17 cellular contexts compared by ENCODE assay signal in the genomic region with DNA sequence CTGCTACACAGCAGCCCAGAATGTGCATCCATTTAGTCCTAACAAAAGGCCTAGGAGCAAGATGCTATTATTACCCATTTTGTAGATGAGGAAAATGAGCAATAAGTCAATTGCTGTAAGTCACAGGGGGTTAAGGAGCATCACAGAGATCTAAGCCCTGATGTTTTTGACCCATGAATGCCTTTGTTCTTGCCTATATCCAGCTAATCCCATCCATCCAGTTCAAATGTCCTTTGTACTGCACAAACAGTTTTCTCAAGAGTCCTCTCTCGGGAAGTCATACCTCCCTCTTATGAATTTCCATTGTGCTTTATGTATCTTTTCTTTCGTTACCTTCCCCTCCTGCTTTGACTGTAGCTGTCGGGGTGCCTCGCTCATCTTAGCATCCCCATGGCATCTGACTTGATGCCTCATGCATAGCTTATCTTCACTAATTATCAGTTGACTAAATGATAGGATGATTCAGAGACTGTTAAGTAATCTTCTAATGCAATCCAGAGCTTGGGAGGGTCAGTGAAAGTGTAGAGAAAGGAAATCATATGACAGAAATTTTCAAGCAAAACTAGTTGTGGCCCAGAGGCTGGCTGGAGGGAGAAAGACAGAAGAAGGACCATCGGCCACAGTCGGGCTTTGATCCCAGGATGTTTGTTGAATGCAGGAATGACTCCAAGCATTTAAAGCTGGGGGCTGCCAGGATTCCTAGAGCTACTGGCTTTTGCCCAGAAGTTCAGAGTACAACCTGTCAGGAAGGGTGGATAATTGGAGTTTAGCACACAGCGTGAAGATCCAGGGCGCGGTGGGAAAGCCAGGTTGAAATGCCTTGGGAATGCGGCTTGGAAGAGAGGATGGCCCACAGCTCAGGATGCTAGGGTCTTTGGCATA. TPM values are rescaled to one million over a fixed set of nuclear protein-coding genes. Genes with fewer than 3 reads are reported as not detected.
DNase-seq lines count a peak whose midpoint lies in the region; ATAC-seq lines count a peak whose summit lies in the region.
"Had no signal": no experiment of that assay in that cellular context is flagged by ENCODE, and none has a peak within 500 bp of the region (broad histone marks: within the 10 kb centered on the region; RNA-seq: fewer than 3 reads in every experiment).

No MANE protein-coding gene starts in this region.

- peak overlapping the region; percentile 68 to 83 for H3K18ac ChIP-seq in mesenchymal stem cell (ENCODE audit: low read depth in 1 of 2, low read length in 2 of 2)

- H2BK120ac ChIP-seq in mesenchymal stem cell (ENCODE audit: low read depth, low read length) = peak overlapping the region; percentile 80

- no peak overlapping the region for H3K4me2 ChIP-seq in mesenchymal stem cell (ENCODE audit: low read length, poor library complexity, severe bottlenecking)

- H2BK5ac ChIP-seq in mesenchymal stem cell (ENCODE audit: low read depth, low read length, poor library complexity, severe bottlenecking) = no peak overlapping the region

- H2BK15ac ChIP-seq in mesenchymal stem cell (ENCODE audit: low read depth, poor library complexity, severe bottlenecking) = no peak overlapping the region

- H3K4me1 ChIP-seq in mesenchymal stem cell (ENCODE audit: control insufficient read depth, insufficient read depth, low read depth, low read length) = peaks cover 6% of the 10 kb centered on the region

- H2AFZ ChIP-seq in mesenchymal stem cell (ENCODE audit: low read depth, low read length) = no peak overlapping the region

- H4K91ac ChIP-seq in mesenchymal stem cell (ENCODE audit: low read length) = peak overlapping the region; percentile 92

- ATAC-seq in stimulated activated naive CD8-positive, alpha-beta T cell treated with anti-CD3 and anti-CD28 coated beads, Interleukin-15, Interleukin-2, amounts not matched to agents 100 U/mL and 50 U/mL, for 24 hours = no peak
- no peak for ATAC-seq in GM19397 (IDR thresholded peaks at IDR 0.05; ENCODE audit: unreplicated experiment)
- ATAC-seq: activated CD4-positive, alpha-beta T cell treated with anti-CD3 and anti-CD28 coated beads for 36 hours; HCT116; stimulated activated naive CD8-positive, alpha-beta T cell treated with anti-CD3 and anti-CD28 coated beads, Interleukin-15, amount 100 ng/mL, for 72 hours had no signal

- H2AK5ac ChIP-seq in mesenchymal stem cell (ENCODE audit: low read length, severe bottlenecking) = no peak overlapping the region

- H3K27me3 ChIP-seq in mesenchymal stem cell (ENCODE audit: control insufficient read depth in 1 of 2, insufficient read depth in 1 of 2, low read length in 2 of 2) = no peaks in the 10 kb centered on the region
- H3K27me3 ChIP-seq: MG63 had no signal

- H3K23ac ChIP-seq in mesenchymal stem cell (ENCODE audit: low read length in 2 of 2) = no peak overlapping the region

- in situ Hi-C loops in KBM-7 (cut with MboI; ENCODE audit: low pct_unique_long_range_greater_than_20kb, low sequenced_read_pairs) = no loop called here

- peak overlapping the region; percentile 60 for H3K9ac ChIP-seq in mesenchymal stem cell (ENCODE audit: low read length)

- H3K4me3 ChIP-seq in mesenchymal stem cell (ENCODE audit: insufficient read depth in 1 of 2, low read depth in 1 of 2, low read length in 2 of 2) = peak overlapping the region in 1 of 2 experiments; percentile 31
- H3K4me3 ChIP-seq: MG63 had no signal

- peak; percentile 67 for DNase-seq in AG08395 (ENCODE audit: low spot score)
- peak; percentile 40 for DNase-seq in M059J (ENCODE audit: low read depth)
- peak; percentile 36 for DNase-seq in cerebellar cortex (ENCODE audit: low spot score)
- peak; percentile 82 for DNase-seq in mesenchymal stem cell
- DNase-seq in Ammon's horn (ENCODE audit: low spot score) = no peak
- DNase-seq in KBM-7 = no peak
- no peak for DNase-seq in stimulated activated naive CD8-positive, alpha-beta T cell treated with anti-CD3 and anti-CD28 coated beads, Interleukin-15, Interleukin-2, amounts not matched to agents 100 U/mL and 50 U/mL, for 24 hours
- DNase-seq: activated CD4-positive, alpha-beta T cell treated with anti-CD3 and anti-CD28 coated beads for 36 hours; C1 segment of cervical spinal cord; effector CD8-positive, alpha-beta T cell; MG63; NCI-H510A; SHP77; stimulated activated CD4-positive, alpha-beta T cell treated with anti-CD3 and anti-CD28 coated beads, Interleukin-2, amount 100 ng/mL, for 24 hours; stimulated activated naive CD8-positive, alpha-beta T cell treated with anti-CD3 and anti-CD28 coated beads, Interleukin-15, amount 100 ng/mL, for 72 hours had no signal

- peaks cover 11% of the 10 kb centered on the region for H3K79me1 ChIP-seq in mesenchymal stem cell (replicated peaks; ENCODE audit: low read length, poor library complexity, severe bottlenecking)

- no peak overlapping the region for H3K14ac ChIP-seq in mesenchymal stem cell (ENCODE audit: low read length in 2 of 2)

- 77% methylated on average over 9 of the region's 10 CpGs for WGBS in mesenchymal stem cell

- peak overlapping the region; percentile 67 to 70 for H3K4ac ChIP-seq in mesenchymal stem cell (ENCODE audit: low read depth in 1 of 2, low read length in 2 of 2)

- no peaks in the 10 kb centered on the region for H3K9me3 ChIP-seq in mesenchymal stem cell (ENCODE audit: control insufficient read depth, low read length)
- H3K9me3 ChIP-seq: MG63 had no signal

- peaks cover 10 to 12% of the 10 kb centered on the region in 2 experiments for H3K36me3 ChIP-seq in mesenchymal stem cell (ENCODE audit: control insufficient read depth in 1 of 2, insufficient read depth in 2 of 2, low read depth in 1 of 2, low read length in 2 of 2)

- peak overlapping the region; percentile 81 for H4K8ac ChIP-seq in mesenchymal stem cell (ENCODE audit: low read length)

- H3K27ac ChIP-seq in mesenchymal stem cell (ENCODE audit: low read length, poor library complexity, severe bottlenecking) = no peak overlapping the region

- peak overlapping the region; percentile 38 to 88 for H2BK12ac ChIP-seq in mesenchymal stem cell (ENCODE audit: low read length in 2 of 2)

RNA-seq across cellular contexts. Expression of gene BLVRA, which starts 23.5 kb away (rescaled TPM):
- total RNA-seq in M059J (2014; rRNA removed; shearing (Covaris generic)) = 30.6 and 43.6 TPM in 2 replicates
- 66.7 TPM for polyA plus RNA-seq in mesenchymal stem cell (2013, experiment 1 of 2)
- polyA plus RNA-seq in mesenchymal stem cell (2013, experiment 2 of 2) = 67.2 TPM

RNA-seq across cellular contexts. Expression of gene COA1, which starts 52.6 kb away (rescaled TPM):
- 102 and 109 TPM in 2 replicates for total RNA-seq in M059J (2014; rRNA removed; shearing (Covaris generic))
- 53.6 TPM for polyA plus RNA-seq in mesenchymal stem cell (2013, experiment 1 of 2)
- 55.1 TPM for polyA plus RNA-seq in mesenchymal stem cell (2013, experiment 2 of 2)

Comparison
In these comparisons a context has a peak if more than half of its experiments do, and no peak if none do; other contexts are left out.
1. DNase-seq: peak in AG08395 (single experiment), M059J (single experiment), cerebellar cortex (single experiment) and mesenchymal stem cell (single experiment); none in Ammon's horn (single experiment), KBM-7 (single experiment) and stimulated activated naive CD8-positive, alpha-beta T cell treated with anti-CD3 and anti-CD28 coated beads, Interleukin-15, Interleukin-2, amounts not matched to agents 100 U/mL and 50 U/mL, for 24 hours (single experiment).